Comparison of ENCODE assay signal across 14 cellular contexts in genomic region chr21:32329331-32329730, GRCh38. TPM values are rescaled to one million over a fixed set of nuclear protein-coding genes. Genes with fewer than 3 reads are reported as not detected.
DNase-seq lines count a peak whose midpoint lies in the region; ATAC-seq, FAIRE-seq and TF ChIP-seq lines count a peak whose summit lies in the region.
"Had no signal": no experiment of that assay in that cellular context is flagged by ENCODE, and none has a peak within 500 bp of the region (broad histone marks: within the 10 kb centered on the region; RNA-seq: fewer than 3 reads in every experiment).

No MANE protein-coding gene starts in this region.

- H3K27ac ChIP-seq in left ventricle myocardium inferior (replicated peaks) (peak overlapping the region; percentile 89), rectal smooth muscle tissue (ENCODE audit: low read depth, low read length) (peak overlapping the region; percentile 73)

- peaks cover 58% of the 10 kb centered on the region for H3K36me3 ChIP-seq in left ventricle myocardium inferior
- peaks cover 13% of the 10 kb centered on the region for H3K36me3 ChIP-seq in rectal smooth muscle tissue (ENCODE audit: control insufficient read depth, insufficient read depth, low read length)

- TF ChIP-seq CTCF in left ventricle myocardium inferior (IDR thresholded peaks at IDR 0.05; ENCODE audit: borderline replicate concordance): no peak

- no peak for FAIRE-seq in frontal cortex (lab: Jason Lieb, UNC)

- DNase-seq in AG08396 (ENCODE audit: low spot score): peak; percentile 46
- DNase-seq in amniotic epithelial cell (ENCODE audit: low read depth): peak; percentile 66
- DNase-seq in left ventricle myocardium inferior: no peak
- no peak for DNase-seq in NCI-H82 treated with DMSO at 0.1 percent for 48 hours (lab: John Stamatoyannopoulos, UW; ENCODE audit: unreplicated experiment)
- no peak for DNase-seq in frontal cortex (ENCODE audit: low spot score in 2 of 2)
- no peak for DNase-seq in activated CD8-positive, alpha-beta memory T cell treated with anti-CD3 and anti-CD28 coated beads, Interleukin-2, amount 50 U/mL, for 4 hours
- DNase-seq: activated CD4-positive, CD25-positive, alpha-beta regulatory T cell treated with anti-CD3 and anti-CD28 coated beads, Interleukin-2, amount 50 U/mL, for 72 hours; effector CD4-positive, alpha-beta T cell; NCI-H1092 treated with DMSO at 0.1 percent for 48 hours; NCI-H526 treated with DMSO at 0.1 percent for 48 hours; stimulated activated naive B cell treated with anti-CD40 and anti-IgM and Interleukin-4, amounts not matched to agents 10 μg/mL and 1 μg/mL and 100 μg/mL, for 72 hours had no signal

- intact Hi-C loops in left ventricle myocardium inferior (cut with micrococcal nuclease): no loop called here

- H3K27me3 ChIP-seq in left ventricle myocardium inferior (ENCODE audit: low read depth): no peaks in the 10 kb centered on the region
- no peaks in the 10 kb centered on the region for H3K27me3 ChIP-seq in rectal smooth muscle tissue (ENCODE audit: control insufficient read depth, insufficient read depth, low read length)

- ATAC-seq in HG03520 (IDR thresholded peaks at IDR 0.05; ENCODE audit: unreplicated experiment): no peak
- ATAC-seq: stimulated activated naive B cell treated with anti-CD40 and anti-IgM and Interleukin-4, amounts not matched to agents 10 μg/mL and 1 μg/mL and 100 μg/mL, for 72 hours had no signal

- H3K4me1 ChIP-seq in left ventricle myocardium inferior (peaks cover 41% of the 10 kb centered on the region), rectal smooth muscle tissue (ENCODE audit: control insufficient read depth, insufficient read depth, low read length) (peaks cover 8% of the 10 kb centered on the region)

- H3K9me3 ChIP-seq in left ventricle myocardium inferior (replicated peaks): no peaks in the 10 kb centered on the region

- H3K4me3 ChIP-seq in left ventricle myocardium inferior (no peak overlapping the region), rectal smooth muscle tissue (ENCODE audit: low read length) (no peak overlapping the region)

- H3K9ac ChIP-seq in rectal smooth muscle tissue (ENCODE audit: low read length): no peak overlapping the region

RNA-seq across cellular contexts. Expression of gene MRAP, which starts 30.7 kb away (rescaled TPM):
- total RNA-seq in left ventricle myocardium inferior (not detected), frontal cortex (not detected)
- total RNA-seq: B cell had no signal

RNA-seq across cellular contexts. Expression of gene MIS18A, which starts 50.5 kb away (rescaled TPM):
- total RNA-seq in left ventricle myocardium inferior (3.2 TPM), frontal cortex (6.9 TPM)

Comparison
In these comparisons a context has a peak if more than half of its experiments do, and no peak if none do; other contexts are left out.
1. DNase-seq: peak in AG08396 (single experiment) and amniotic epithelial cell (single experiment); none in left ventricle myocardium inferior (single experiment), NCI-H82 treated with DMSO at 0.1 percent for 48 hours (single experiment), frontal cortex (0 of 2) and activated CD8-positive, alpha-beta memory T cell treated with anti-CD3 and anti-CD28 coated beads, Interleukin-2, amount 50 U/mL, for 4 hours (single experiment).